27 cellular contexts compared by ENCODE assay signal in the genomic region with DNA sequence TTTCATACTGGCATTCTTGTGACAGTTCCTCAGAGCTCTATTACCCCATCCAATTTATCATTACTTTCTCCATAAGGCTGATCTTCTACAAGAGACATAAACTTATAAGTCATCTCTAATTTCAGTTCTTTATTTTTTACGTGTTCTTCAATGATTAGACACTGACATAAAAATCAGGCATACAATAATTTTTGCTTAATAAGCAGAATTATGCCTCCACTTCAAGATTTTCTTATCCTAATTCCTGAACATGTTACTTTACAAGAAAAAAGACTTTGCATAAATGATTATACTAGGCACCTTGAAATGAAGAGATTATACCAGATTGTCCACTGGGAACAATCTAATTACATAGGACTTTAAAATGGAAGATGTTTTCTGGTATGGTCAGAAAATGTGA.
DNase-seq lines count a peak whose midpoint lies in the region; ATAC-seq, FAIRE-seq and TF ChIP-seq lines count a peak whose summit lies in the region.
"Had no signal": no experiment of that assay in that cellular context is flagged by ENCODE, and none has a peak within 500 bp of the region (broad histone marks: within the 10 kb centered on the region; RNA-seq: fewer than 3 reads in every experiment).

No MANE protein-coding gene starts in this region.

- no TSS peak for BruUV-seq in K562 (replicated peaks; lab: Mats Ljungman, UMichigan)

- H3K9ac ChIP-seq in OCI-LY3 (ENCODE audit: low read length), result no peak overlapping the region
- H3K9ac ChIP-seq in K562 (ENCODE audit: insufficient read depth in 1 of 2, low read depth in 2 of 2, low read length in 2 of 2), result no peak overlapping the region
- H3K9ac ChIP-seq: BLaER1 had no signal

- H2AFZ ChIP-seq in OCI-LY3 (ENCODE audit: low read depth, low read length) (peak overlapping the region; percentile 50; the same call in 1 of the 2 replicates), K562 (ENCODE audit: low read depth, low read length) (no peak overlapping the region)

- no peak for TF ChIP-seq EP300 in A549 (IDR thresholded peaks at IDR 0.05)
- no peak for TF ChIP-seq EP300 in K562 (IDR thresholded peaks at IDR 0.05; ENCODE audit: low read length)

- H3K4me3 ChIP-seq in A549 (no peak overlapping the region), OCI-LY3 (ENCODE audit: low read length) (no peak overlapping the region), K562 (no peak overlapping the region), MG63 (no peak overlapping the region)
- H3K4me3 ChIP-seq: BLaER1, GM12878 had no signal

- no peaks in the 10 kb centered on the region; the same call in 2 of the 3 replicates for H3K9me3 ChIP-seq in A549
- no peaks in the 10 kb centered on the region for H3K9me3 ChIP-seq in OCI-LY3 (ENCODE audit: insufficient read depth, low read length)
- H3K9me3 ChIP-seq in K562 (replicated peaks; ENCODE audit: control insufficient read depth, insufficient read depth, low read depth, low read length), result no peaks in the 10 kb centered on the region
- no peaks in the 10 kb centered on the region for H3K9me3 ChIP-seq in MG63
- H3K9me3 ChIP-seq: BE2C, BLaER1 had no signal

- no peak for TF ChIP-seq CTCF in A549 (IDR thresholded peaks at IDR 0.05)
- TF ChIP-seq CTCF in OCI-LY3 (IDR thresholded peaks at IDR 0.05; ENCODE audit: low read depth, low read length), result no peak
- no peak for TF ChIP-seq CTCF in K562 (IDR thresholded peaks at IDR 0.05 in 2 of 3, conservative IDR thresholded peaks at IDR 0.05 in 1 of 3; ENCODE audit: insufficient read depth in 2 of 3, low read depth in 1 of 3, low read length in 3 of 3)

- TF ChIP-seq RAD21 in A549 (conservative IDR thresholded peaks at IDR 0.05 in 1 of 2, IDR thresholded peaks at IDR 0.05 in 1 of 2) (no peak), K562 (CRISPR knock-in tag; conservative IDR thresholded peaks at IDR 0.05 in 1 of 2, IDR thresholded peaks at IDR 0.05 in 1 of 2) (no peak)

- no peak for ATAC-seq in A549
- ATAC-seq in K562, result no peak
- ATAC-seq in HG03196 (IDR thresholded peaks at IDR 0.05; ENCODE audit: unreplicated experiment), result no peak
- ATAC-seq in HG02870 (IDR thresholded peaks at IDR 0.05; ENCODE audit: unreplicated experiment), result no peak
- ATAC-seq: GM12878 had no signal

- WGBS in A549 (ENCODE audit: missing lambda C conversion rate), result 23% methylated on average over 1 of the region's 1 CpG
- WGBS in K562 (ENCODE audit: insufficient coverage, low coverage, missing lambda C conversion rate), result 0% methylated on average over 1 of the region's 1 CpG

- H3K27me3 ChIP-seq in OCI-LY3 (ENCODE audit: low read depth, low read length) (no peaks in the 10 kb centered on the region), K562 (ENCODE audit: control insufficient read depth in 2 of 2, insufficient read depth in 2 of 2, low read length in 2 of 2) (no peaks in the 10 kb centered on the region), MG63 (no peaks in the 10 kb centered on the region)
- H3K27me3 ChIP-seq: BE2C, BLaER1 had no signal

- no peaks in the 10 kb centered on the region for H3K9me1 ChIP-seq in K562 (ENCODE audit: control insufficient read depth, insufficient read depth, low read length)

- H3K36me3 ChIP-seq in OCI-LY3 (replicated peaks; ENCODE audit: low read depth, low read length), result no peaks in the 10 kb centered on the region
- no peaks in the 10 kb centered on the region for H3K36me3 ChIP-seq in K562 (ENCODE audit: control insufficient read depth, insufficient read depth, low read length)
- H3K36me3 ChIP-seq in MG63, result no peaks in the 10 kb centered on the region
- H3K36me3 ChIP-seq: BE2C, BLaER1 had no signal

- CTCF ChIA-PET in A549 (lab: Yijun Ruan, JAX) (no interaction called here), K562 (lab: Yijun Ruan, JAX; ENCODE audit: low intra/inter-chr PET ratio) (no interaction called here)

- H4K20me1 ChIP-seq in OCI-LY3 (ENCODE audit: insufficient read depth, low read length) (no peaks in the 10 kb centered on the region), K562 (replicated peaks; ENCODE audit: control insufficient read depth, insufficient read depth, low read length) (no peaks in the 10 kb centered on the region)
- H4K20me1 ChIP-seq: BLaER1 had no signal

- in situ Hi-C loops in K562 (cut with MboI), result no loop called here

- no peak overlapping the region for H3K4me2 ChIP-seq in A549
- H3K4me2 ChIP-seq in OCI-LY3 (ENCODE audit: low read length), result no peak overlapping the region
- no peak overlapping the region for H3K4me2 ChIP-seq in K562 (ENCODE audit: insufficient read depth, low read length)
- H3K4me2 ChIP-seq: BLaER1 had no signal

- DNase-seq in NCI-H82 (lab: John Stamatoyannopoulos, UW), result peak; percentile 45
- no peak for DNase-seq in NCI-H82 treated with DMSO at 0.1 percent for 48 hours (lab: John Stamatoyannopoulos, UW; ENCODE audit: unreplicated experiment)
- DNase-seq in A549 (ENCODE audit: low read depth in 1 of 2, low spot score in 1 of 2), result no peak
- no peak for DNase-seq in K562 (ENCODE audit: extremely low read depth in 1 of 4, low spot score in 3 of 4)
- no peak for DNase-seq in MG63
- DNase-seq: ACHN; BE2C; C1 segment of cervical spinal cord; CD4-positive, alpha-beta memory T cell; CD4-positive, CD25-positive, alpha-beta regulatory T cell; CD8-positive, alpha-beta memory T cell; COR-L47; DMS 273 treated with DMSO at 0.1 percent for 48 hours; DMS153; DMS53; DMS79; DND-41; EL; GDM1 had no signal

- FAIRE-seq in A549 (lab: Jason Lieb, UNC) (no peak), K562 (lab: Jason Lieb, UNC) (no peak)
- FAIRE-seq: GM12878, GM12892, GM18507 had no signal

- intact Hi-C loops in K562 (cut with micrococcal nuclease), result no loop called here

- no peaks in the 10 kb centered on the region for H3K4me1 ChIP-seq in A549
- no peaks in the 10 kb centered on the region for H3K4me1 ChIP-seq in OCI-LY3 (ENCODE audit: low read length)
- H3K4me1 ChIP-seq in K562 (replicated peaks in 1 of 2; ENCODE audit: control insufficient read depth in 2 of 2, insufficient read depth in 2 of 2, low read length in 2 of 2), result no peaks in the 10 kb centered on the region
- H3K4me1 ChIP-seq: BE2C, BLaER1 had no signal

- H3K27ac ChIP-seq in A549 (no peak overlapping the region), OCI-LY3 (ENCODE audit: low read length) (no peak overlapping the region), K562 (ENCODE audit: extremely low read depth, low read depth, low read length) (no peak overlapping the region)
- H3K27ac ChIP-seq: 22Rv1, BLaER1 had no signal

- POLR2A ChIA-PET in A549 (lab: Yijun Ruan, JAX) (no interaction called here), K562 (lab: Yijun Ruan, JAX) (no interaction called here)

- H3K79me2 ChIP-seq in OCI-LY3 (ENCODE audit: low read length) (no peaks in the 10 kb centered on the region), K562 (ENCODE audit: control insufficient read depth, insufficient read depth, low read length) (no peaks in the 10 kb centered on the region)

- no peak for TF ChIP-seq POLR2A in A549 (IDR thresholded peaks at IDR 0.05; ENCODE audit: low read length)
- TF ChIP-seq POLR2A in K562 (conservative IDR thresholded peaks at IDR 0.05), result no peak

TF ChIP-seq in A549, 52 proteins besides CTCF, POLR2A, EP300 and RAD21:
- no peak for TF ChIP-seq RFX5 (IDR thresholded peaks at IDR 0.05)
- no peak for TF ChIP-seq RNF2 (IDR thresholded peaks at IDR 0.05; ENCODE audit: borderline replicate concordance, low read depth)
- TF ChIP-seq MAFK (IDR thresholded peaks at IDR 0.05; ENCODE audit: partially characterized antibody), result peak; percentile 88
- no peak for TF ChIP-seq RCOR1 (IDR thresholded peaks at IDR 0.05; ENCODE audit: low read depth, low read length)
- no peak for TF ChIP-seq SREBF2 (IDR thresholded peaks at IDR 0.05)
- no peak for TF ChIP-seq PBX3 (IDR thresholded peaks at IDR 0.05)
- no peak for TF ChIP-seq HES2 (IDR thresholded peaks at IDR 0.05)
- TF ChIP-seq POLR2AphosphoS2 (conservative IDR thresholded peaks at IDR 0.05; ENCODE audit: low read length), result no peak
- TF ChIP-seq FOSB (CRISPR knock-in tag; IDR thresholded peaks at IDR 0.05), result no peak

TF ChIP-seq in K562, 482 proteins besides CTCF, POLR2A, EP300 and RAD21:
- TF ChIP-seq MAFF (IDR thresholded peaks at IDR 0.05; ENCODE audit: low read length) (peak; percentile 40; the same call in 1 of the 2 replicates), ZNF316 (IDR thresholded peaks at IDR 0.05) (peak; percentile 52), TAF15 (IDR thresholded peaks at IDR 0.05; ENCODE audit: low read depth, low read length) (no peak), SMAD2 (IDR thresholded peaks at IDR 0.05; ENCODE audit: low read depth, low read length) (no peak), C11orf30 (IDR thresholded peaks at IDR 0.05; ENCODE audit: low read depth) (peak; percentile 37; the same call in 1 of the 2 replicates), KAT8 (IDR thresholded peaks at IDR 0.05; ENCODE audit: low read depth) (no peak), MAFG (tag; conservative IDR thresholded peaks at IDR 0.05) (peak; percentile 32; the same call in 1 of the 2 replicates)
- TF ChIP-seq, protein P1, sequence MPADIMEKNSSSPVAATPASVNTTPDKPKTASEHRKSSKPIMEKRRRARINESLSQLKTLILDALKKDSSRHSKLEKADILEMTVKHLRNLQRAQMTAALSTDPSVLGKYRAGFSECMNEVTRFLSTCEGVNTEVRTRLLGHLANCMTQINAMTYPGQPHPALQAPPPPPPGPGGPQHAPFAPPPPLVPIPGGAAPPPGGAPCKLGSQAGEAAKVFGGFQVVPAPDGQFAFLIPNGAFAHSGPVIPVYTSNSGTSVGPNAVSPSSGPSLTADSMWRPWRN (IDR thresholded peaks at IDR 0.05; ENCODE audit: low read depth), result no peak
